Comparison of ENCODE assay signal across 8 cellular contexts in the genomic region with DNA sequence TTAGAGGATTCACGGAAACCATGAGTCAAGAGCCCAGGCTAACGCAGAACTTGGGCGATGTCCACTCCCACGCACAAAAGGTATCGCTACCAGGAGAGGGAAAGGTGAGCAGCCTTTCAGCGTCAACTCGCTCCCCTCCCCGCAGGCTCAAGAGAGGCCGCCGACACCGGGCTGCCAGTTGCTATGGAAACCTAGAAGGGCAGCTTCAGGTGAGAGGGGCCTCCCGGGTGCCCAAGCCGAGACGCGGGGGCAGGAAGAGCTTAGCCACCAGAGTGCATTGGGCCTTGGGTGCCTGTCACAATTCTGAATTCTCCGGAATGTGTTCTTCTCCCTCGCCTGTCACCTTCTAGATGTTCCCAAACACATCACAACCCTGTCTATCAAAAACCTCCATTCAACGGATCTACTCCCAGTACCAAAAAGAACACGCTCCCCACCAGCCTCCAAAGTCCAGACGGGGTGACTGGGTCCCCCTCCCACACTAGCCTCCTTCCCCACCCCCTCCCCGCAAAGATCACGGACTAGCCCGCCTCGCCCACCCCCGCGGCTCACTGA. TPM values are rescaled to one million over a fixed set of nuclear protein-coding genes. Genes with fewer than 3 reads are reported as not detected.
A peak's percentile ranks its signal among the peaks of the same experiment; 100 is the strongest.
DNase-seq lines count a peak whose midpoint lies in the region; ATAC-seq, FAIRE-seq and TF ChIP-seq lines count a peak whose summit lies in the region.

No MANE protein-coding gene starts in this region.

- no peak for TF ChIP-seq CTCF in K562 (IDR thresholded peaks at IDR 0.05 in 2 of 3, conservative IDR thresholded peaks at IDR 0.05 in 1 of 3; ENCODE audit: insufficient read depth in 2 of 3, low read depth in 1 of 3, low read length in 3 of 3)

- no peak for TF ChIP-seq RAD21 in K562 (CRISPR knock-in tag; conservative IDR thresholded peaks at IDR 0.05 in 1 of 2, IDR thresholded peaks at IDR 0.05 in 1 of 2)

- H3K36me3 ChIP-seq in K562 (ENCODE audit: control insufficient read depth, insufficient read depth, low read length), result peaks cover 32% of the 10 kb centered on the region

- no peak for FAIRE-seq in K562 (lab: Jason Lieb, UNC)

- TF ChIP-seq EP300 in K562 (IDR thresholded peaks at IDR 0.05; ENCODE audit: low read length), result no peak

- peak overlapping the region; percentile 99; the same call in 2 of the 3 replicates for H3K27ac ChIP-seq in K562 (ENCODE audit: extremely low read depth, low read depth, low read length)

- H3K9me3 ChIP-seq in K562 (replicated peaks; ENCODE audit: control insufficient read depth, insufficient read depth, low read depth, low read length), result no peaks in the 10 kb centered on the region

- H3K9ac ChIP-seq in K562 (ENCODE audit: insufficient read depth in 1 of 2, low read depth in 2 of 2, low read length in 2 of 2), result peak overlapping the region; percentile 96 to 97

- under 1% methylated on average over 20 of the region's 26 CpGs for WGBS in K562 (ENCODE audit: insufficient coverage, low coverage, missing lambda C conversion rate)

- no peaks in the 10 kb centered on the region for H3K27me3 ChIP-seq in K562 (ENCODE audit: control insufficient read depth in 2 of 2, insufficient read depth in 2 of 2, low read length in 2 of 2)

- DNase-seq in activated gamma-delta T cell treated with Interleukin-2 at 50 U/mL for 16 hours (peak; percentile 31), activated gamma-delta T cell (lab: John Stamatoyannopoulos, UW) (no peak), HuH-7.5 (ENCODE audit: low spot score) (peak; percentile 33), T-helper 1 cell (peak; percentile 13 to 35 (median 30)), K562 (ENCODE audit: extremely low read depth in 1 of 4, low spot score in 3 of 4) (peak; percentile 50 to 75 (median 63)), islet precursor cell (peak; percentile 71), A172 (ENCODE audit: low spot score) (no peak)
- peak; percentile 77 for DNase-seq in stimulated activated CD4-positive, alpha-beta T cell treated with anti-CD3 and anti-CD28 coated beads, Interleukin-15, amount 100 ng/mL, for 24 hours

- peaks cover 4% of the 10 kb centered on the region for H3K9me1 ChIP-seq in K562 (ENCODE audit: control insufficient read depth, insufficient read depth, low read length)

- peak overlapping the region; percentile 98 for H2AFZ ChIP-seq in K562 (ENCODE audit: low read depth, low read length)

- peaks cover 13 to 17% of the 10 kb centered on the region in 2 experiments; a peak in 4 of 5 replicates for H3K4me1 ChIP-seq in K562 (replicated peaks in 1 of 2; ENCODE audit: control insufficient read depth in 2 of 2, insufficient read depth in 2 of 2, low read length in 2 of 2)

- peaks cover 41% of the 10 kb centered on the region for H3K79me2 ChIP-seq in K562 (ENCODE audit: control insufficient read depth, insufficient read depth, low read length)

- peaks cover 4% of the 10 kb centered on the region; the same call in 1 of the 2 replicates for H4K20me1 ChIP-seq in K562 (replicated peaks; ENCODE audit: control insufficient read depth, insufficient read depth, low read length)

- in situ Hi-C loops in K562 (cut with MboI), result no loop called here

- peak; percentile 26 for ATAC-seq in K562

- CTCF ChIA-PET in K562 (lab: Yijun Ruan, JAX; ENCODE audit: low intra/inter-chr PET ratio), result interaction anchor here (0.6 to 1.1 kb wide), 3 partner anchors 14 to 345 kb away, joined by 3 to 4 read pairs (median 3); partner anchors contain the start of gene MTF1

- no peak for TF ChIP-seq POLR2A in K562 (conservative IDR thresholded peaks at IDR 0.05)

- intact Hi-C loops in K562 (cut with micrococcal nuclease), result loop anchor here (5.0 kb wide), 1 partner anchor 43 kb away; the partner anchor contains the start of gene DNALI1

- peak overlapping the region; percentile 96 for H3K4me2 ChIP-seq in K562 (ENCODE audit: insufficient read depth, low read length)

- BruUV-seq in K562 (replicated peaks; lab: Mats Ljungman, UMichigan), result TSS peak; percentile 64

- POLR2A ChIA-PET in K562 (lab: Yijun Ruan, JAX), result interaction anchor here (0.5 to 4.5 kb wide), 13 partner anchors 8 to 1035 kb away, joined by 3 to 42 read pairs (median 8); partner anchors contain the start of gene SNIP1

- H3K4me3 ChIP-seq in K562, result peak overlapping the region; percentile 97

RNA-seq across cellular contexts. Expression of gene MEAF6, which starts 0.7 kb away (rescaled TPM):
- total RNA-seq in K562 (2011; cell fraction: chromatin; rRNA removed; ENCODE audit: low replicate concordance), result 74.7 and 79.0 TPM in 2 replicates
- 41.5 and 45.5 TPM in 2 replicates for total RNA-seq in K562 (2011; cell fraction: nucleolus; rRNA removed)
- total RNA-seq in K562 (2011; cell fraction: nucleoplasm; rRNA removed), result 60.9 and 81.0 TPM in 2 replicates
- total RNA-seq in K562 (2014; rRNA removed) (111 and 137 TPM in 2 replicates), K562 (2014; rRNA removed; fragmentation: Illumina TruSeq; extraction: Trizol) (95.0 and 113 TPM in 2 replicates), K562 (2015; rRNA removed; fragmentation: Illumina TruSeq; extraction: Trizol) (89.2 and 92.3 TPM in 2 replicates), K562 (2021) (86.4 and 93.8 TPM in 2 replicates)
- polyA plus RNA-seq in K562 (2011; rRNA removed) (70.0 and 77.3 TPM in 2 replicates), K562 (2014; fragmentation: Illumina TruSeq; extraction: Trizol) (118 and 151 TPM in 2 replicates), K562 (2014; fragmentation: Nextera tagmentation; extraction: Ambion mirVana) (10 to 100 TPM; 55.0 to 66.3 TPM), K562 (2014; rRNA removed) (109 and 110 TPM in 2 replicates)
- 37.7 and 68.5 TPM in 2 replicates for polyA plus RNA-seq in K562 (2011; cell fraction: cytosol; rRNA removed)
- 50.0 and 63.0 TPM in 2 replicates for polyA plus RNA-seq in K562 (2011; cell fraction: nucleus; rRNA removed)
- 67.6 and 77.9 TPM in 2 replicates for polyA plus RNA-seq in K562 (2012)
- polyA minus RNA-seq in K562 (2011; rRNA and poly(A)+ RNA removed), result 36.0 and 44.0 TPM in 2 replicates
- polyA minus RNA-seq in K562 (2011; cell fraction: cytosol; rRNA and poly(A)+ RNA removed), result 20.2 and 28.3 TPM in 2 replicates
- 30.8 and 52.4 TPM in 2 replicates for polyA minus RNA-seq in K562 (2011; cell fraction: nucleus; rRNA and poly(A)+ RNA removed)
- 68.5 and 83.0 TPM in 2 replicates for total RNA-seq in A172 (2014; rRNA removed; shearing (Covaris generic))

RNA-seq across cellular contexts. Expression of gene ZC3H12A, which starts 39.5 kb away (rescaled TPM):
- 19.0 and 54.2 TPM in 2 replicates for total RNA-seq in K562 (2011; cell fraction: chromatin; rRNA removed; ENCODE audit: low replicate concordance)
- total RNA-seq in K562 (2011; cell fraction: nucleolus; rRNA removed), result 40.7 and 45.7 TPM in 2 replicates
- total RNA-seq in K562 (2011; cell fraction: nucleoplasm; rRNA removed), result 23.7 and 24.1 TPM in 2 replicates
- total RNA-seq in K562 (2014; rRNA removed) (9.3 and 9.4 TPM in 2 replicates), K562 (2014; rRNA removed; fragmentation: Illumina TruSeq; extraction: Trizol) (1.2 and 1.7 TPM in 2 replicates), K562 (2015; rRNA removed; fragmentation: Illumina TruSeq; extraction: Trizol) (6.7 and 7.1 TPM in 2 replicates), K562 (2021) (9.4 and 11.4 TPM in 2 replicates)
- polyA plus RNA-seq in K562 (2011; rRNA removed) (7.0 and 8.6 TPM in 2 replicates), K562 (2014; fragmentation: Illumina TruSeq; extraction: Trizol) (4.9 and 6.5 TPM in 2 replicates), K562 (2014; fragmentation: Nextera tagmentation; extraction: Ambion mirVana) (under 1 TPM; 0.14 to 0.22 TPM), K562 (2014; rRNA removed) (9.1 and 11.1 TPM in 2 replicates)
- polyA plus RNA-seq in K562 (2011; cell fraction: cytosol; rRNA removed), result 8.3 and 15.3 TPM in 2 replicates
- 27.9 and 51.1 TPM in 2 replicates for polyA plus RNA-seq in K562 (2011; cell fraction: nucleus; rRNA removed)
- polyA plus RNA-seq in K562 (2012), result 6.1 and 10.9 TPM in 2 replicates
- 4.5 and 9.7 TPM in 2 replicates for polyA minus RNA-seq in K562 (2011; rRNA and poly(A)+ RNA removed)
- 9.2 and 11.9 TPM in 2 replicates for polyA minus RNA-seq in K562 (2011; cell fraction: cytosol; rRNA and poly(A)+ RNA removed)
- polyA minus RNA-seq in K562 (2011; cell fraction: nucleus; rRNA and poly(A)+ RNA removed), result 23.2 and 24.4 TPM in 2 replicates
- 5.8 and 7.1 TPM in 2 replicates for total RNA-seq in A172 (2014; rRNA removed; shearing (Covaris generic))

RNA-seq across cellular contexts. Expression of gene SNIP1, which starts 40.2 kb away (rescaled TPM):
- total RNA-seq in K562 (2011; cell fraction: chromatin; rRNA removed; ENCODE audit: low replicate concordance), result 51.3 and 57.9 TPM in 2 replicates
- total RNA-seq in K562 (2011; cell fraction: nucleolus; rRNA removed), result 47.7 and 48.7 TPM in 2 replicates
- 49.1 and 51.2 TPM in 2 replicates for total RNA-seq in K562 (2011; cell fraction: nucleoplasm; rRNA removed)
- 25.7 and 25.9 TPM in 2 replicates for total RNA-seq in K562 (2014; rRNA removed)
- total RNA-seq in K562 (2014; rRNA removed; fragmentation: Illumina TruSeq; extraction: Trizol), result 12.9 and 15.2 TPM in 2 replicates
- total RNA-seq in K562 (2015; rRNA removed; fragmentation: Illumina TruSeq; extraction: Trizol), result 15.3 and 16.6 TPM in 2 replicates
- 23.7 and 25.8 TPM in 2 replicates for total RNA-seq in K562 (2021)
- 12.0 and 13.7 TPM in 2 replicates for polyA plus RNA-seq in K562 (2011; rRNA removed)
- polyA plus RNA-seq in K562 (2011; cell fraction: cytosol; rRNA removed), result 6.4 and 13.1 TPM in 2 replicates
- 14.2 and 17.2 TPM in 2 replicates for polyA plus RNA-seq in K562 (2011; cell fraction: nucleus; rRNA removed)
- 6.4 and 8.7 TPM in 2 replicates for polyA plus RNA-seq in K562 (2012)
- polyA plus RNA-seq in K562 (2014; fragmentation: Illumina TruSeq; extraction: Trizol), result 11.9 and 14.6 TPM in 2 replicates
- 1 to 10 TPM; 2.9 TPM for polyA plus RNA-seq in K562 (2014; fragmentation: Nextera tagmentation; extraction: Ambion mirVana)
- 11.5 and 15.4 TPM in 2 replicates for polyA plus RNA-seq in K562 (2014; rRNA removed)
- 20.7 and 23.2 TPM in 2 replicates for polyA minus RNA-seq in K562 (2011; rRNA and poly(A)+ RNA removed)
- polyA minus RNA-seq in K562 (2011; cell fraction: cytosol; rRNA and poly(A)+ RNA removed), result 11.4 and 12.1 TPM in 2 replicates
- polyA minus RNA-seq in K562 (2011; cell fraction: nucleus; rRNA and poly(A)+ RNA removed), result 24.5 and 45.4 TPM in 2 replicates
- 5.1 and 5.3 TPM in 2 replicates for total RNA-seq in A172 (2014; rRNA removed; shearing (Covaris generic))

RNA-seq across cellular contexts. Expression of gene DNALI1, which starts 42.9 kb away (rescaled TPM):
- 0.99 and 3.3 TPM in 2 replicates for total RNA-seq in K562 (2011; cell fraction: chromatin; rRNA removed; ENCODE audit: low replicate concordance)
- total RNA-seq in K562 (2011; cell fraction: nucleolus; rRNA removed), result 1.7 and 2.8 TPM in 2 replicates
- total RNA-seq in K562 (2011; cell fraction: nucleoplasm; rRNA removed), result 1.6 and 3.2 TPM in 2 replicates
- total RNA-seq in K562 (2014; rRNA removed) (0.78 and 1.0 TPM in 2 replicates), K562 (2014; rRNA removed; fragmentation: Illumina TruSeq; extraction: Trizol) (0.87 and 1.1 TPM in 2 replicates), K562 (2015; rRNA removed; fragmentation: Illumina TruSeq; extraction: Trizol) (0.72 and 1.2 TPM in 2 replicates), K562 (2021) (0.89 and 2.2 TPM in 2 replicates)
- polyA plus RNA-seq in K562 (2011; rRNA removed) (1.0 and 1.2 TPM in 2 replicates), K562 (2014; fragmentation: Illumina TruSeq; extraction: Trizol) (1.3 and 1.7 TPM in 2 replicates), K562 (2014; fragmentation: Nextera tagmentation; extraction: Ambion mirVana) (1 to 10 TPM in 1 of 2 experiments, under 1 TPM in 1; 0.87 to 2.0 TPM), K562 (2014; rRNA removed) (1.5 and 5.6 TPM in 2 replicates)
- polyA plus RNA-seq in K562 (2011; cell fraction: cytosol; rRNA removed), result 0.91 and 1.5 TPM in 2 replicates
- 4.1 and 9.0 TPM in 2 replicates for polyA plus RNA-seq in K562 (2011; cell fraction: nucleus; rRNA removed)
- 2.0 and 4.5 TPM in 2 replicates for polyA plus RNA-seq in K562 (2012)
- 0.48 and 0.84 TPM in 2 replicates for polyA minus RNA-seq in K562 (2011; rRNA and poly(A)+ RNA removed)
- 0.38 and 2.1 TPM in 2 replicates for polyA minus RNA-seq in K562 (2011; cell fraction: cytosol; rRNA and poly(A)+ RNA removed)
- 1.4 and 2.0 TPM in 2 replicates for polyA minus RNA-seq in K562 (2011; cell fraction: nucleus; rRNA and poly(A)+ RNA removed)
- total RNA-seq in A172 (2014; rRNA removed; shearing (Covaris generic)), result not detected in 2 replicates

Comparison
In these comparisons a context has a peak if more than half of its experiments do, and no peak if none do; other contexts are left out.
1. DNase-seq: peak in activated gamma-delta T cell treated with Interleukin-2 at 50 U/mL for 16 hours (single experiment), HuH-7.5 (single experiment), T-helper 1 cell (5 of 5), K562 (4 of 4), islet precursor cell (single experiment) and stimulated activated CD4-positive, alpha-beta T cell treated with anti-CD3 and anti-CD28 coated beads, Interleukin-15, amount 100 ng/mL, for 24 hours (single experiment); none in activated gamma-delta T cell (single experiment) and A172 (single experiment).